Comparison of ENCODE assay signal across 1 cellular context in genomic region chr11:5252280-5253265, GRCh38.
TF ChIP-seq lines count a peak whose summit lies in the region.

No MANE protein-coding gene starts in this region.

TF ChIP-seq in K562, 482 proteins besides CTCF, POLR2A, EP300 and RAD21 (continues in another document):
- TF ChIP-seq TCF15 (CRISPR knock-in tag; IDR thresholded peaks at IDR 0.05) (no peak), CBX1 (IDR thresholded peaks at IDR 0.05; ENCODE audit: low read depth) (no peak), USF1 (CRISPR knock-in tag; IDR thresholded peaks at IDR 0.05) (no peak), KDM5B (IDR thresholded peaks at IDR 0.05; ENCODE audit: insufficient replicate concordance, low read depth, low read length) (peak; percentile 71), PBX2 (CRISPR knock-in tag; IDR thresholded peaks at IDR 0.05; ENCODE audit: low read depth) (no peak), PBX2 (tag; conservative IDR thresholded peaks at IDR 0.05; ENCODE audit: low read depth) (no peak), PML (IDR thresholded peaks at IDR 0.05; ENCODE audit: low read length) (peak; percentile 37; the same call in 1 of the 2 replicates), SRSF7 (optimal IDR thresholded peaks at IDR 0.05; ENCODE audit: low read depth, low read length) (no peak), MYNN (IDR thresholded peaks at IDR 0.05) (no peak), MYNN (CRISPR knock-in tag; IDR thresholded peaks at IDR 0.05) (no peak), BRD4 (IDR thresholded peaks at IDR 0.05) (no peak), ARNT (IDR thresholded peaks at IDR 0.05) (no peak), MAFF (IDR thresholded peaks at IDR 0.05; ENCODE audit: low read length) (peak; percentile 14; the same call in 1 of the 2 replicates), MNT (conservative IDR thresholded peaks at IDR 0.05) (peak in 1 of 2 experiments; percentile 20; a peak in 1 of 4 replicates), MLLT1 (IDR thresholded peaks at IDR 0.05) (peak in 1 of 2 experiments; percentile 68; a peak in 3 of 4 replicates), CC2D1A (IDR thresholded peaks at IDR 0.05) (no peak), ZNF77 (CRISPR knock-in tag; IDR thresholded peaks at IDR 0.05) (peak; percentile 73; the same call in 1 of the 2 replicates), GABPA (tag; conservative IDR thresholded peaks at IDR 0.05; ENCODE audit: low read depth) (no peak), ZMIZ1 (IDR thresholded peaks at IDR 0.05; ENCODE audit: low read depth in 2 of 2, low read length in 2 of 2) (no peak), CCAR2 (IDR thresholded peaks at IDR 0.05; ENCODE audit: low read depth, low read length) (no peak), DIDO1 (tag; IDR thresholded peaks at IDR 0.05; ENCODE audit: low read depth) (no peak), RBFOX2 (IDR thresholded peaks at IDR 0.05; ENCODE audit: low read depth, low read length) (0 out of 2 replicates have a peak, but pooled peaks have one; percentile 9), THAP12 (CRISPR knock-in tag; IDR thresholded peaks at IDR 0.05) (no peak), SRF (CRISPR knock-in tag; IDR thresholded peaks at IDR 0.05) (no peak; a peak in 1 of 4 replicates), IRF1 (CRISPR knock-in tag; IDR thresholded peaks at IDR 0.05; ENCODE audit: borderline replicate concordance) (no peak), ZNF274 (IDR thresholded peaks at IDR 0.05; ENCODE audit: borderline replicate concordance, low read depth, low read length) (no peak), NRF1 (conservative IDR thresholded peaks at IDR 0.05 in 1 of 2, IDR thresholded peaks at IDR 0.05 in 1 of 2) (0 out of 4 replicates have a peak, but pooled peaks of 1 of the 2 experiments have one; percentile 24), STAG1 (CRISPR knock-in tag; IDR thresholded peaks at IDR 0.05; ENCODE audit: borderline replicate concordance) (no peak), EHMT2 (IDR thresholded peaks at IDR 0.05) (no peak), ZBTB33 (CRISPR knock-in tag; IDR thresholded peaks at IDR 0.05) (no peak), NELFE (IDR thresholded peaks at IDR 0.05; ENCODE audit: insufficient read depth, insufficient read length) (no peak), SUPT5H (IDR thresholded peaks at IDR 0.05) (peak; percentile 32; the same call in 1 of the 2 replicates), THRA (IDR thresholded peaks at IDR 0.05) (no peak), ATF4 (CRISPR knock-in tag; IDR thresholded peaks at IDR 0.05) (peak; percentile 7; the same call in 1 of the 2 replicates), MAFG (tag; conservative IDR thresholded peaks at IDR 0.05) (no peak), ZNF561 (CRISPR knock-in tag; conservative IDR thresholded peaks at IDR 0.05) (peak; percentile 57; the same call in 1 of the 2 replicates), MYC (IDR thresholded peaks at IDR 0.05; ENCODE audit: low read depth, low read length) (peak; percentile 34; the same call in 1 of the 2 replicates), MYC (CRISPR knock-in tag; IDR thresholded peaks at IDR 0.05; ENCODE audit: borderline replicate concordance, low read depth) (no peak; the same call in 1 of the 2 replicates), MAFK (IDR thresholded peaks at IDR 0.05; ENCODE audit: low read length) (peak; percentile 5; the same call in 1 of the 2 replicates), NFIX (CRISPR knock-in tag; IDR thresholded peaks at IDR 0.05; ENCODE audit: low read depth) (no peak)
